Comparison of ENCODE assay signal across 18 cellular contexts in genomic region chr18:50716902-50717301, GRCh38.
A peak's percentile ranks its signal among the peaks of the same experiment; 100 is the strongest.
DNase-seq lines count a peak whose midpoint lies in the region; ATAC-seq, FAIRE-seq and TF ChIP-seq lines count a peak whose summit lies in the region.
"Had no signal": no experiment of that assay in that cellular context is flagged by ENCODE, and none has a peak within 500 bp of the region (broad histone marks: within the 10 kb centered on the region; RNA-seq: fewer than 3 reads in every experiment).

No MANE protein-coding gene starts in this region.

- no peak for TF ChIP-seq CTCF in bronchial epithelial cell (IDR thresholded peaks at IDR 0.05; ENCODE audit: insufficient read depth, low read length, severe bottlenecking)
- TF ChIP-seq CTCF in neural progenitor cell (IDR thresholded peaks at IDR 0.05) = no peak
- no peak for TF ChIP-seq CTCF in PC-3 (conservative IDR thresholded peaks at IDR 0.05; ENCODE audit: low read depth, low read length)
- TF ChIP-seq CTCF in testis (IDR thresholded peaks at IDR 0.05) = no peak

- H3K36me3 ChIP-seq in GM23248 (ENCODE audit: low read depth) (no peaks in the 10 kb centered on the region), bronchial epithelial cell (ENCODE audit: control insufficient read depth, insufficient read depth, low read length) (no peaks in the 10 kb centered on the region), neural progenitor cell (no peaks in the 10 kb centered on the region), PC-3 (ENCODE audit: low read depth, low read length) (no peaks in the 10 kb centered on the region), testis (ENCODE audit: low read depth, missing control alignments) (no peaks in the 10 kb centered on the region)

- peak overlapping the region; percentile 20 for H3K27ac Mint-ChIP-seq in neural progenitor cell
- H3K27ac Mint-ChIP-seq: B cell; CD4-positive, alpha-beta T cell; HFFc6 had no signal

- H2AFZ ChIP-seq in GM23248 = no peak overlapping the region
- no peak overlapping the region for H2AFZ ChIP-seq in neural progenitor cell (replicated peaks)
- no peak overlapping the region for H2AFZ ChIP-seq in PC-3 (ENCODE audit: low read length)

- H3K79me2 ChIP-seq in GM23248 (ENCODE audit: insufficient read depth) (no peaks in the 10 kb centered on the region), neural progenitor cell (ENCODE audit: low read depth) (no peaks in the 10 kb centered on the region), PC-3 (ENCODE audit: low read length) (no peaks in the 10 kb centered on the region)

- H3K4me3 ChIP-seq in GM23248 (no peak overlapping the region), bronchial epithelial cell (ENCODE audit: low read depth, low read length) (no peak overlapping the region), neural progenitor cell (no peak overlapping the region), PC-3 (ENCODE audit: low read length) (no peak overlapping the region), testis (no peak overlapping the region)

- no peak overlapping the region for H3K4me3 Mint-ChIP-seq in neural progenitor cell
- H3K4me3 Mint-ChIP-seq: B cell; CD4-positive, alpha-beta T cell; HFFc6 had no signal

- H3K9me2 ChIP-seq in GM23248 (ENCODE audit: insufficient read depth) (no peaks in the 10 kb centered on the region), PC-3 (replicated peaks; ENCODE audit: low read length) (no peaks in the 10 kb centered on the region)

- H3F3A ChIP-seq in GM23248 (ENCODE audit: insufficient read depth) = no peaks in the 10 kb centered on the region
- H3F3A ChIP-seq in neural progenitor cell (ENCODE audit: low read depth) = no peaks in the 10 kb centered on the region
- H3F3A ChIP-seq in PC-3 (ENCODE audit: low read length, unreplicated experiment) = no peaks in the 10 kb centered on the region

- no peak overlapping the region for H3K27ac ChIP-seq in GM23248
- H3K27ac ChIP-seq in neural progenitor cell = no peak overlapping the region
- no peak overlapping the region for H3K27ac ChIP-seq in PC-3 (ENCODE audit: low read length)
- H3K27ac ChIP-seq in testis = no peak overlapping the region

- in situ Hi-C loops in GM23248 (cut with MboI) = no loop called here

- ATAC-seq in PC-3 = no peak

- 16 to 39% methylated on average over 4 of the region's 4 CpGs for WGBS in GM23248 (ENCODE audit: low coverage in 1 of 2, low lambda C conversion rate in 2 of 2, missing lambda C conversion rate in 2 of 2), 2 experiments
- WGBS in testis, 2 donors = 90 to 92% methylated on average over 4 of the region's 4 CpGs

- H3K4me1 ChIP-seq in GM23248 (ENCODE audit: insufficient read depth) (no peaks in the 10 kb centered on the region), neural progenitor cell (peaks cover 8% of the 10 kb centered on the region), PC-3 (ENCODE audit: insufficient read depth, low read length) (no peaks in the 10 kb centered on the region), testis (no peaks in the 10 kb centered on the region)

- H3K9me3 ChIP-seq in GM23248 (ENCODE audit: low read depth) (no peaks in the 10 kb centered on the region), neural progenitor cell (ENCODE audit: low read depth) (no peaks in the 10 kb centered on the region), PC-3 (ENCODE audit: low read length) (no peaks in the 10 kb centered on the region), testis (no peaks in the 10 kb centered on the region)

- H3K27me3 ChIP-seq in GM23248 (replicated peaks; ENCODE audit: insufficient read depth) = no peaks in the 10 kb centered on the region
- H3K27me3 ChIP-seq in bronchial epithelial cell (ENCODE audit: control insufficient read depth, insufficient read depth, low read length) = no peaks in the 10 kb centered on the region
- no peaks in the 10 kb centered on the region for H3K27me3 ChIP-seq in neural progenitor cell
- no peaks in the 10 kb centered on the region for H3K27me3 ChIP-seq in PC-3 (ENCODE audit: low read length)
- no peaks in the 10 kb centered on the region for H3K27me3 ChIP-seq in testis

- FAIRE-seq in bronchial epithelial cell (lab: Jason Lieb, UNC) = peak; percentile 83
- FAIRE-seq: H1 had no signal

- CTCF ChIA-PET in PC-3 (lab: Charles Lee) = no interaction called here

- BruUV-seq in PC-3 (replicated peaks; lab: Mats Ljungman, UMichigan) = no TSS peak

- H3K9ac ChIP-seq in GM23248 (no peak overlapping the region), neural progenitor cell (no peak overlapping the region), PC-3 (ENCODE audit: low read length) (no peak overlapping the region)

- POLR2A ChIA-PET in PC-3 (lab: Charles Lee; ENCODE audit: unreplicated experiment) = no interaction called here

- no peak for TF ChIP-seq POLR2A in testis (IDR thresholded peaks at IDR 0.05)

- no peak overlapping the region for H3K4me2 ChIP-seq in GM23248 (ENCODE audit: unreplicated experiment)
- no peak overlapping the region for H3K4me2 ChIP-seq in neural progenitor cell
- H3K4me2 ChIP-seq in PC-3 (ENCODE audit: low read length) = no peak overlapping the region

- intact Hi-C loops in PC-3 (cut with micrococcal nuclease) = no loop called here
- intact Hi-C loops in testis (cut with DNase I; ENCODE audit: low total_unique reads) = no loop called here

- H3K27me3 Mint-ChIP-seq in neural progenitor cell (ENCODE audit: insufficient read depth, low read depth) = no peaks in the 10 kb centered on the region

- H3K36me3 Mint-ChIP-seq in neural progenitor cell = peaks cover 31% of the 10 kb centered on the region

- peaks cover 37% of the 10 kb centered on the region for H3K4me1 Mint-ChIP-seq in neural progenitor cell
- H3K4me1 Mint-ChIP-seq: B cell had no signal

- H3K9me3 Mint-ChIP-seq in neural progenitor cell = peaks cover 7% of the 10 kb centered on the region

- DNase-seq in Ammon's horn (ENCODE audit: low spot score) = peak; percentile 25
- peak; percentile 17 for DNase-seq in GM23248
- no peak for DNase-seq in bronchial epithelial cell (ENCODE audit: low read depth)
- no peak for DNase-seq in neural progenitor cell (ENCODE audit: low spot score)
- DNase-seq in PC-3 = no peak
- DNase-seq in testis = no peak
- DNase-seq in DMS153 treated with DMSO at 0.1 percent for 48 hours (lab: John Stamatoyannopoulos, UW; ENCODE audit: unreplicated experiment) = no peak
- DNase-seq in NK-92 (lab: John Stamatoyannopoulos, UW; ENCODE audit: unreplicated experiment) = no peak
- DNase-seq: ACHN; Calu3; CD4-positive, alpha-beta T cell; DMS79; HFFc6; Karpas-422; NCI-H2029; NCI-H510A had no signal

- no peaks in the 10 kb centered on the region for H4K20me1 ChIP-seq in GM23248 (ENCODE audit: insufficient read depth)
- H4K20me1 ChIP-seq in neural progenitor cell (ENCODE audit: low read depth) = no peaks in the 10 kb centered on the region
- H4K20me1 ChIP-seq in PC-3 (ENCODE audit: low read length) = no peaks in the 10 kb centered on the region

Comparison
In these comparisons a context has a peak if more than half of its experiments do, and no peak if none do; other contexts are left out.
1. DNase-seq: peak in Ammon's horn (single experiment) and GM23248 (single experiment); none in bronchial epithelial cell (single experiment), neural progenitor cell (single experiment), PC-3 (single experiment), testis (single experiment), DMS153 treated with DMSO at 0.1 percent for 48 hours (single experiment) and NK-92 (single experiment).